ENCODE assay signal across 16 cellular contexts in the genomic region with DNA sequence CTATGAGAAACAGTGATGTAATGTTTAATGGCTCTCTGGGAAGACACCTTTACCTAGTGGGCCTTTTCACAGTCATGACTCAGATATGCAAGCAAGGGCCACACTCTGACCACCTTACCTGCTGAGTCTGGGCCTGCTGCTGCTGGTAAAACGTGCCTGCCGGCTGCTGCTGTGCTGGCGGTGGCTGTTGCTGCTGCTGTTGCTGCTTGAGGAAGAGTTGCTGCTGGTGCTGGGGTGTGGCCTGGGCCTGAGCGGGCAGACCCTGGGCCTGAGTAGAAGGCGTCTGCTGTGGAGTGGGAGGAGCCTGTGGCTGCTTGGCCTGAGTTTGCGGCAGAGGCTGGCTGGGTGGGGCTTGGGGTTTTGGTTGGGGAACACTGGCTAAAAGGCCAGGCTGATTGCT.
A peak's percentile ranks its signal among the peaks of the same experiment; 100 is the strongest.
DNase-seq lines count a peak whose midpoint lies in the region; ATAC-seq and TF ChIP-seq lines count a peak whose summit lies in the region.
"Had no signal": no experiment of that assay in that cellular context is flagged by ENCODE, and none has a peak within 500 bp of the region (broad histone marks: within the 10 kb centered on the region; RNA-seq: fewer than 3 reads in every experiment).

No MANE protein-coding gene starts in this region.

- H3K4me3 Mint-ChIP-seq in CD8-positive, alpha-beta T cell, result no peak overlapping the region
- H3K4me3 Mint-ChIP-seq in naive thymus-derived CD4-positive, alpha-beta T cell, result no peak overlapping the region
- H3K4me3 Mint-ChIP-seq: mesothelial cell of epicardium had no signal

- no peaks in the 10 kb centered on the region for H3K9me3 Mint-ChIP-seq in CD8-positive, alpha-beta T cell
- peaks cover 0 to 3% (median 0%) of the 10 kb centered on the region in 11 donors for H3K9me3 Mint-ChIP-seq in naive thymus-derived CD4-positive, alpha-beta T cell
- H3K9me3 Mint-ChIP-seq: mesothelial cell of epicardium had no signal

- CTCF ChIA-PET in CD8-positive, alpha-beta T cell (lab: Charles Lee), result no interaction called here
- CTCF ChIA-PET in naive thymus-derived CD4-positive, alpha-beta T cell (lab: Charles Lee), result no interaction called here

- no peak for ATAC-seq in CD8-positive, alpha-beta T cell
- ATAC-seq in naive thymus-derived CD4-positive, alpha-beta T cell, result no peak
- ATAC-seq in HG02623 (IDR thresholded peaks at IDR 0.05; ENCODE audit: unreplicated experiment), result no peak

- peak overlapping the region; percentile 75 for H3K27ac Mint-ChIP-seq in CD8-positive, alpha-beta T cell
- H3K27ac Mint-ChIP-seq in naive thymus-derived CD4-positive, alpha-beta T cell, result peak overlapping the region in 6 of 9 donors; percentile 20 to 91 (median 38)
- H3K27ac Mint-ChIP-seq: mesothelial cell of epicardium had no signal

- H3K9ac ChIP-seq in HUES48 (ENCODE audit: low read depth, low read length), result no peak overlapping the region

- DNase-seq in CD8-positive, alpha-beta T cell, result no peak
- DNase-seq in epithelial cell of esophagus (ENCODE audit: low read depth) (peak; percentile 99), EL (no peak)
- no peak for DNase-seq in naive thymus-derived CD4-positive, alpha-beta T cell
- no peak for DNase-seq in central memory CD4-positive, alpha-beta T cell
- DNase-seq: activated CD8-positive, alpha-beta memory T cell treated with anti-CD3 and anti-CD28 coated beads, Interleukin-2, amount 50 U/mL, for 4 hours; GF-D8; hippocampal formation; KG1; NCI-H187; NCI-H526 had no signal

- peaks cover 73% of the 10 kb centered on the region for H3K36me3 ChIP-seq in CD8-positive, alpha-beta T cell (ENCODE audit: insufficient read depth, low read length)
- H3K36me3 ChIP-seq in HUES48 (ENCODE audit: control insufficient read depth, insufficient read depth, low read length), result peaks cover 54% of the 10 kb centered on the region
- H3K36me3 ChIP-seq in naive thymus-derived CD4-positive, alpha-beta T cell (ENCODE audit: control insufficient read depth in 2 of 3, insufficient read depth in 3 of 3, low read length in 3 of 3), result peaks cover 34 to 92% (median 44%) of the 10 kb centered on the region in 3 experiments

- peaks cover 93% of the 10 kb centered on the region for H3K36me3 Mint-ChIP-seq in CD8-positive, alpha-beta T cell
- H3K36me3 Mint-ChIP-seq in naive thymus-derived CD4-positive, alpha-beta T cell, result peaks cover 24 to 69% (median 55%) of the 10 kb centered on the region in 5 donors

- POLR2A ChIA-PET in CD8-positive, alpha-beta T cell (lab: Charles Lee), result interaction anchor here (0.6 kb wide), 1 partner anchor 18 kb away, joined by 3 read pairs; no protein-coding TSS in a partner anchor
- POLR2A ChIA-PET in naive thymus-derived CD4-positive, alpha-beta T cell (lab: Charles Lee), result no interaction called here

- H3K4me1 ChIP-seq in CD8-positive, alpha-beta T cell (ENCODE audit: insufficient read depth, low read length), result no peaks in the 10 kb centered on the region
- peaks cover 15% of the 10 kb centered on the region for H3K4me1 ChIP-seq in HUES48 (ENCODE audit: control insufficient read depth, insufficient read depth, low read length)
- no peaks in the 10 kb centered on the region for H3K4me1 ChIP-seq in naive thymus-derived CD4-positive, alpha-beta T cell (ENCODE audit: control insufficient read depth in 2 of 2, insufficient read depth in 2 of 2, low read length in 2 of 2)

- H3K4me3 ChIP-seq in CD8-positive, alpha-beta T cell (ENCODE audit: low read depth, low read length), result no peak overlapping the region
- H3K4me3 ChIP-seq in HUES48 (ENCODE audit: low read depth, low read length) (no peak overlapping the region), epithelial cell of esophagus (ENCODE audit: low read length) (no peak overlapping the region)
- no peak overlapping the region for H3K4me3 ChIP-seq in naive thymus-derived CD4-positive, alpha-beta T cell (ENCODE audit: low read length)
- H3K4me3 ChIP-seq: ascending aorta had no signal

- H3K27me3 ChIP-seq in CD8-positive, alpha-beta T cell (ENCODE audit: insufficient read depth, low read length), result no peaks in the 10 kb centered on the region
- no peaks in the 10 kb centered on the region for H3K27me3 ChIP-seq in HUES48 (ENCODE audit: control insufficient read depth, insufficient read depth, low read length)
- H3K27me3 ChIP-seq in naive thymus-derived CD4-positive, alpha-beta T cell (ENCODE audit: control insufficient read depth in 2 of 2, insufficient read depth in 2 of 2, low read length in 2 of 2), result no peaks in the 10 kb centered on the region
- H3K27me3 ChIP-seq: ascending aorta had no signal

- peaks cover 4% of the 10 kb centered on the region for H3K4me1 Mint-ChIP-seq in CD8-positive, alpha-beta T cell (ENCODE audit: low read depth)
- peaks cover 0 to 26% (median 9%) of the 10 kb centered on the region in 7 donors for H3K4me1 Mint-ChIP-seq in naive thymus-derived CD4-positive, alpha-beta T cell
- H3K4me1 Mint-ChIP-seq: mesothelial cell of epicardium had no signal

- no peak overlapping the region for H3K27ac ChIP-seq in CD8-positive, alpha-beta T cell (ENCODE audit: low read depth, low read length)
- peak overlapping the region; percentile 17 for H3K27ac ChIP-seq in HUES48 (ENCODE audit: low read depth, low read length)
- no peak overlapping the region for H3K27ac ChIP-seq in naive thymus-derived CD4-positive, alpha-beta T cell (ENCODE audit: low read depth, low read length)
- H3K27ac ChIP-seq: ascending aorta, C4-2B had no signal

- no peaks in the 10 kb centered on the region for H3K27me3 Mint-ChIP-seq in CD8-positive, alpha-beta T cell (ENCODE audit: low read depth)
- H3K27me3 Mint-ChIP-seq in naive thymus-derived CD4-positive, alpha-beta T cell, result no peaks in the 10 kb centered on the region

- TF ChIP-seq CTCF in CD8-positive, alpha-beta T cell (IDR thresholded peaks at IDR 0.05), result no peak
- TF ChIP-seq CTCF in epithelial cell of esophagus (IDR thresholded peaks at IDR 0.05; ENCODE audit: insufficient read depth, low read depth, low read length, missing control alignments), result no peak

- no peaks in the 10 kb centered on the region for H3K9me3 ChIP-seq in CD8-positive, alpha-beta T cell (ENCODE audit: low read length)
- no peaks in the 10 kb centered on the region for H3K9me3 ChIP-seq in HUES48 (ENCODE audit: control insufficient read depth, insufficient read depth, low read length)
- no peaks in the 10 kb centered on the region for H3K9me3 ChIP-seq in naive thymus-derived CD4-positive, alpha-beta T cell (ENCODE audit: control insufficient read depth in 2 of 3, low read length in 3 of 3)
- H3K9me3 ChIP-seq: ascending aorta had no signal

- intact Hi-C loops in CD8-positive, alpha-beta T cell (cut with DNase I, micrococcal nuclease), result no loop called here
- intact Hi-C loops in naive thymus-derived CD4-positive, alpha-beta T cell (cut with micrococcal nuclease), result no loop called here
